In the genomic region with DNA sequence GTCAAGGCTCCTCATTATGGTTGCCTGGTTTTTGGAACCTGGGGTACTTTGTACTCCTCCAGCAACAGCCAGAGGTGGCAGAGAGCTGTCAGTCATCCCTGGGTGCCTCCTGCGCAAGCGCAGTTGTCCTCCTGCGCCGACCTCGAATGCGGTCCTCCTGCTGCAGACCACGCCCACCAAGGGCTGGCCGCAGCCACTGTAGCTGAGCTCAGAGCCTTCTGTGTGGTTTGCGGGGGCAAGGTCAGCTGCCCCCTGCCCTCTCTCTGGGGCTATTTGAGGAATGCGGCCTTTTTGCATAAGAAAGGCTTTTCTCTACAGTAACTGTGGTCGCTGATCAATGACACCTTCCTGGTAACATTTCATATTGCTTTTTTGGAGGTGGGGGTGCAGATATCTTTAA, we compare ENCODE assay signal across 12 cellular contexts.
DNase-seq lines count a peak whose midpoint lies in the region; ATAC-seq, FAIRE-seq and TF ChIP-seq lines count a peak whose summit lies in the region.
"Had no signal": no experiment of that assay in that cellular context is flagged by ENCODE, and none has a peak within 500 bp of the region (broad histone marks: within the 10 kb centered on the region; RNA-seq: fewer than 3 reads in every experiment).

No MANE protein-coding gene starts in this region.

- H3K27me3 Mint-ChIP-seq in endothelial cell (ENCODE audit: unreplicated experiment), result peaks cover 2% of the 10 kb centered on the region

- DNase-seq in Right ventricle myocardium inferior (ENCODE audit: missing footprints) (no peak), right atrium auricular region (ENCODE audit: low spot score) (no peak), endothelial cell (ENCODE audit: low spot score) (peak; percentile 79), medulla oblongata (ENCODE audit: extremely low spot score) (peak; percentile 61), urothelium cell line (ENCODE audit: low spot score) (peak; percentile 48), NCI-H345 treated with DMSO at 0.1 percent for 48 hours (lab: John Stamatoyannopoulos, UW; ENCODE audit: unreplicated experiment) (no peak), NCI-H446 treated with DMSO at 0.1 percent for 48 hours (lab: John Stamatoyannopoulos, UW) (no peak)
- DNase-seq: NCI-H1105 had no signal

- peak; percentile 88 for ATAC-seq in Right ventricle myocardium inferior
- no peak for ATAC-seq in GM18511 (IDR thresholded peaks at IDR 0.05; ENCODE audit: unreplicated experiment)

- no peaks in the 10 kb centered on the region for H3K9me3 ChIP-seq in right atrium auricular region

- peak overlapping the region in 1 of 2 donors; percentile 20 for H3K4me3 ChIP-seq in right atrium auricular region
- H3K4me3 ChIP-seq: esophagus muscularis mucosa had no signal

- no peak for FAIRE-seq in urothelium cell line (lab: Jason Lieb, UNC)
- FAIRE-seq: GM18507 had no signal

- H3K4me3 Mint-ChIP-seq in endothelial cell (ENCODE audit: unreplicated experiment), result peak overlapping the region; percentile 65

- intact Hi-C loops in Right ventricle myocardium inferior (cut with DNase I), result no loop called here

- H3K36me3 ChIP-seq in right atrium auricular region, result no peaks in the 10 kb centered on the region

- H3K27ac ChIP-seq in right atrium auricular region, result no peak overlapping the region
- H3K27ac ChIP-seq: esophagus muscularis mucosa, parathyroid adenoma had no signal

- no peaks in the 10 kb centered on the region for H3K4me1 ChIP-seq in right atrium auricular region
- H3K4me1 ChIP-seq: esophagus muscularis mucosa, parathyroid adenoma had no signal

- H3K27ac Mint-ChIP-seq in endothelial cell (ENCODE audit: unreplicated experiment), result no peak overlapping the region

- no peaks in the 10 kb centered on the region for H3K9me3 Mint-ChIP-seq in endothelial cell (ENCODE audit: unreplicated experiment)

- H3K36me3 Mint-ChIP-seq in endothelial cell (ENCODE audit: low read depth, unreplicated experiment), result no peaks in the 10 kb centered on the region

- H3K4me1 Mint-ChIP-seq in endothelial cell (ENCODE audit: unreplicated experiment), result peaks cover 4% of the 10 kb centered on the region

- TF ChIP-seq CTCF in right atrium auricular region (IDR thresholded peaks at IDR 0.05) (no peak), endothelial cell (IDR thresholded peaks at IDR 0.05; ENCODE audit: unreplicated experiment) (no peak)

- no peaks in the 10 kb centered on the region for H3K27me3 ChIP-seq in right atrium auricular region

Comparison
In these comparisons a context has a peak if more than half of its experiments do, and no peak if none do; other contexts are left out.
1. DNase-seq: peak in endothelial cell (single experiment), medulla oblongata (single experiment) and urothelium cell line (single experiment); none in Right ventricle myocardium inferior (single experiment), right atrium auricular region (single experiment), NCI-H345 treated with DMSO at 0.1 percent for 48 hours (single experiment) and NCI-H446 treated with DMSO at 0.1 percent for 48 hours (single experiment).